19 cellular contexts compared by ENCODE assay signal in the genomic region with DNA sequence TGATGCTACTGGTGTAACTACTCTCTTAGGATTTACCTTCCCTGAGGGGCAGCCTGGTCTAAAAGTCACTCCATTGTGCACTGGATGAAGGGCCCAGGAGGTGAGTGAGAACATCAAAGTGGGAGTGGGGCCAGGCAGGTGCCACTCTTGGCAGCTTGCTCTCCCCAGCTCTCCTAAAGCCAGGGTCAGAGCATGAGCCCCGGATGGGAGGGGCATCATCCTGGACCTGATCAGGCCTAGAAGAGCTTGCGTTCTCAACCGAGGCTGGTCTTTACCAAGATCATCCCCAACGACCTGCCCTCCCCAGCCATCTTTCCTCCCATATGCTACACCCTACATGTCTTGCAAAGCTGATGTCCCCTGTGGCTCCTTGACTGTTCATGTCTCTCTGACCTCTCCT.
A peak's percentile ranks its signal among the peaks of the same experiment; 100 is the strongest.
DNase-seq lines count a peak whose midpoint lies in the region; ATAC-seq and TF ChIP-seq lines count a peak whose summit lies in the region.
"Had no signal": no experiment of that assay in that cellular context is flagged by ENCODE, and none has a peak within 500 bp of the region (broad histone marks: within the 10 kb centered on the region; RNA-seq: fewer than 3 reads in every experiment).

No MANE protein-coding gene starts in this region.

- POLR2A ChIA-PET in T-cell (lab: Charles Lee), result no interaction called here
- POLR2A ChIA-PET in CD4-positive, alpha-beta memory T cell (lab: Charles Lee; ENCODE audit: partially characterized antibody), result no interaction called here

- peaks cover 11% of the 10 kb centered on the region for H3K27me3 Mint-ChIP-seq in activated CD8-positive, alpha-beta memory T cell treated with anti-CD3 and anti-CD28 coated beads, Interleukin-2, amount 10 ng/mL, durations not matched to agents 7 days and 5 days
- H3K27me3 Mint-ChIP-seq in type B pancreatic cell (peaks cover 9% of the 10 kb centered on the region), T-cell (peaks cover 33 to 34% of the 10 kb centered on the region in 2 donors)
- H3K27me3 Mint-ChIP-seq in CD4-positive, alpha-beta memory T cell, result peaks cover 14 to 16% of the 10 kb centered on the region in 2 donors

- no peaks in the 10 kb centered on the region for H3K36me3 ChIP-seq in esophagus muscularis mucosa
- H3K36me3 ChIP-seq in CD4-positive, alpha-beta memory T cell (ENCODE audit: insufficient read depth, low read length), result no peaks in the 10 kb centered on the region
- H3K36me3 ChIP-seq: BLaER1, HAP-1 had no signal

- peaks cover 0 to 47% (median 0%) of the 10 kb centered on the region in 4 donors for H3K27me3 ChIP-seq in esophagus muscularis mucosa
- H3K27me3 ChIP-seq in CD4-positive, alpha-beta memory T cell (ENCODE audit: insufficient read depth, low read length), result no peaks in the 10 kb centered on the region
- H3K27me3 ChIP-seq: BLaER1 had no signal

- peak; percentile 23 for DNase-seq in activated CD8-positive, alpha-beta memory T cell treated with anti-CD3 and anti-CD28 coated beads, Interleukin-2, amount 10 ng/mL, durations not matched to agents 7 days and 5 days
- DNase-seq in activated CD8-positive, alpha-beta memory T cell treated with anti-CD3 and anti-CD28 coated beads for 24 hours, result no peak
- DNase-seq in esophagus muscularis mucosa (ENCODE audit: extremely low spot score) (peak; percentile 88), type B pancreatic cell (ENCODE audit: extremely low spot score, unreplicated experiment) (peak; percentile 44), SKM-1 (lab: John Stamatoyannopoulos, UW; ENCODE audit: unreplicated experiment) (no peak), T-cell (no peak)
- no peak for DNase-seq in CD4-positive, alpha-beta memory T cell
- DNase-seq: Calu3; CD4-positive, alpha-beta T cell; DMS53; DMS79 treated with DMSO at 0.1 percent for 48 hours; GF-D8; GOT3; HFFc6 had no signal

- H3K4me3 ChIP-seq in esophagus muscularis mucosa, result no peak overlapping the region
- H3K4me3 ChIP-seq in CD4-positive, alpha-beta memory T cell (ENCODE audit: low read length in 2 of 2), result no peak overlapping the region
- H3K4me3 ChIP-seq: BLaER1, HAP-1 had no signal

- CTCF ChIA-PET in activated CD8-positive, alpha-beta memory T cell treated with anti-CD3 and anti-CD28 coated beads, Interleukin-2, amount 10 ng/mL, durations not matched to agents 7 days and 5 days (lab: Charles Lee), result no interaction called here
- CTCF ChIA-PET in T-cell (lab: Charles Lee), result interaction anchor here in 1 of 2 donors (1.0 kb wide), 1 partner anchor 18 kb away, joined by 3 read pairs; no protein-coding TSS in a partner anchor
- CTCF ChIA-PET in CD4-positive, alpha-beta memory T cell (lab: Charles Lee; ENCODE audit: partially characterized antibody), result no interaction called here

- TF ChIP-seq EP300 in esophagus muscularis mucosa (IDR thresholded peaks at IDR 0.05), result no peak

- H3K9me3 Mint-ChIP-seq in activated CD8-positive, alpha-beta memory T cell treated with anti-CD3 and anti-CD28 coated beads, Interleukin-2, amount 10 ng/mL, durations not matched to agents 7 days and 5 days (ENCODE audit: low read depth), result no peaks in the 10 kb centered on the region
- H3K9me3 Mint-ChIP-seq in type B pancreatic cell, result no peaks in the 10 kb centered on the region
- H3K9me3 Mint-ChIP-seq in T-cell, result no peaks in the 10 kb centered on the region
- no peaks in the 10 kb centered on the region for H3K9me3 Mint-ChIP-seq in CD4-positive, alpha-beta memory T cell
- H3K9me3 Mint-ChIP-seq: CD4-positive, alpha-beta T cell had no signal

- no peaks in the 10 kb centered on the region for H3K36me3 Mint-ChIP-seq in activated CD8-positive, alpha-beta memory T cell treated with anti-CD3 and anti-CD28 coated beads, Interleukin-2, amount 10 ng/mL, durations not matched to agents 7 days and 5 days
- H3K36me3 Mint-ChIP-seq in type B pancreatic cell, result no peaks in the 10 kb centered on the region
- no peaks in the 10 kb centered on the region for H3K36me3 Mint-ChIP-seq in T-cell
- H3K36me3 Mint-ChIP-seq in CD4-positive, alpha-beta memory T cell, result no peaks in the 10 kb centered on the region
- H3K36me3 Mint-ChIP-seq: CD14-positive monocyte had no signal

- no peak overlapping the region for H3K27ac Mint-ChIP-seq in activated CD8-positive, alpha-beta memory T cell treated with anti-CD3 and anti-CD28 coated beads, Interleukin-2, amount 10 ng/mL, durations not matched to agents 7 days and 5 days
- no peak overlapping the region for H3K27ac Mint-ChIP-seq in type B pancreatic cell
- H3K27ac Mint-ChIP-seq in T-cell, result no peak overlapping the region
- H3K27ac Mint-ChIP-seq in CD4-positive, alpha-beta memory T cell, result no peak overlapping the region
- H3K27ac Mint-ChIP-seq: B cell; CD14-positive monocyte; CD4-positive, alpha-beta T cell; HFFc6 had no signal

- WGBS in esophagus muscularis mucosa, result 90% methylated on average over 4 of the region's 4 CpGs

- H3K27ac ChIP-seq in esophagus muscularis mucosa (replicated peaks in 1 of 4), result no peak overlapping the region
- H3K27ac ChIP-seq in CD4-positive, alpha-beta memory T cell (ENCODE audit: low read depth, low read length), result no peak overlapping the region
- H3K27ac ChIP-seq: 22Rv1, BLaER1 had no signal

- ATAC-seq in activated CD8-positive, alpha-beta memory T cell treated with anti-CD3 and anti-CD28 coated beads, Interleukin-2, amount 10 ng/mL, durations not matched to agents 7 days and 5 days, result no peak
- no peak for ATAC-seq in T-cell (replicated peaks in 1 of 4)

- no peak overlapping the region for H3K4me3 Mint-ChIP-seq in activated CD8-positive, alpha-beta memory T cell treated with anti-CD3 and anti-CD28 coated beads, Interleukin-2, amount 10 ng/mL, durations not matched to agents 7 days and 5 days
- no peak overlapping the region for H3K4me3 Mint-ChIP-seq in type B pancreatic cell
- H3K4me3 Mint-ChIP-seq in T-cell, result no peak overlapping the region
- no peak overlapping the region for H3K4me3 Mint-ChIP-seq in CD4-positive, alpha-beta memory T cell
- H3K4me3 Mint-ChIP-seq: B cell; CD14-positive monocyte; CD4-positive, alpha-beta T cell; HFFc6 had no signal

- no peaks in the 10 kb centered on the region for H3K9me3 ChIP-seq in esophagus muscularis mucosa
- H3K9me3 ChIP-seq in CD4-positive, alpha-beta memory T cell (ENCODE audit: control insufficient read depth in 1 of 2, low read length in 2 of 2), result no peaks in the 10 kb centered on the region
- H3K9me3 ChIP-seq: BLaER1, HAP-1 had no signal

- TF ChIP-seq POLR2A in esophagus muscularis mucosa (IDR thresholded peaks at IDR 0.05; ENCODE audit: low read depth), result no peak

- no peaks in the 10 kb centered on the region for H3K4me1 ChIP-seq in esophagus muscularis mucosa
- H3K4me1 ChIP-seq in CD4-positive, alpha-beta memory T cell (ENCODE audit: insufficient read depth, low read length), result no peaks in the 10 kb centered on the region
- H3K4me1 ChIP-seq: BLaER1, HAP-1 had no signal

- TF ChIP-seq CTCF in esophagus muscularis mucosa (IDR thresholded peaks at IDR 0.05) (no peak), type B pancreatic cell (conservative IDR thresholded peaks at IDR 0.05) (no peak)

- H3K4me1 Mint-ChIP-seq in activated CD8-positive, alpha-beta memory T cell treated with anti-CD3 and anti-CD28 coated beads, Interleukin-2, amount 10 ng/mL, durations not matched to agents 7 days and 5 days, result no peaks in the 10 kb centered on the region
- H3K4me1 Mint-ChIP-seq in type B pancreatic cell (ENCODE audit: unreplicated experiment), result no peaks in the 10 kb centered on the region
- H3K4me1 Mint-ChIP-seq in T-cell, result no peaks in the 10 kb centered on the region
- H3K4me1 Mint-ChIP-seq in CD4-positive, alpha-beta memory T cell, result no peaks in the 10 kb centered on the region
- H3K4me1 Mint-ChIP-seq: B cell, CD14-positive monocyte had no signal

- intact Hi-C loops in esophagus muscularis mucosa (cut with DNase I), result no loop called here
- intact Hi-C loops in CD4-positive, alpha-beta memory T cell (cut with micrococcal nuclease), result no loop called here

Comparison
In these comparisons a context has a peak if more than half of its experiments do, and no peak if none do; other contexts are left out.
1. DNase-seq: peak in activated CD8-positive, alpha-beta memory T cell treated with anti-CD3 and anti-CD28 coated beads, Interleukin-2, amount 10 ng/mL, durations not matched to agents 7 days and 5 days (single experiment), esophagus muscularis mucosa (single experiment) and type B pancreatic cell (single experiment); none in activated CD8-positive, alpha-beta memory T cell treated with anti-CD3 and anti-CD28 coated beads for 24 hours (single experiment), SKM-1 (single experiment), T-cell (0 of 34) and CD4-positive, alpha-beta memory T cell (0 of 5).